In genomic region chr2:15363142-15363541, GRCh38 we compare ENCODE assay signal across 20 cellular contexts.
DNase-seq lines count a peak whose midpoint lies in the region; ATAC-seq, FAIRE-seq and TF ChIP-seq lines count a peak whose summit lies in the region.
"Had no signal": no experiment of that assay in that cellular context is flagged by ENCODE, and none has a peak within 500 bp of the region (broad histone marks: within the 10 kb centered on the region; RNA-seq: fewer than 3 reads in every experiment).

No MANE protein-coding gene starts in this region.

- H3K23ac ChIP-seq in IMR-90 (ENCODE audit: low read depth, low read length), result 0 out of 2 replicates have a peak overlapping the region, but pooled peaks have one; percentile 11

- DNase-seq in AG20443 (ENCODE audit: low spot score) (peak; percentile 16), IMR-90 (peak; percentile 54), choroid plexus epithelial cell (ENCODE audit: low read depth) (peak; percentile 64), HepG2 (ENCODE audit: low spot score) (peak; percentile 17), NOMO-1 treated with DMSO at 0.1 percent for 48 hours (lab: John Stamatoyannopoulos, UW; ENCODE audit: unreplicated experiment) (no peak), NCI-H446 treated with DMSO at 0.1 percent for 48 hours (lab: John Stamatoyannopoulos, UW) (no peak), tibial nerve (ENCODE audit: low spot score in 2 of 2) (no peak)
- no peak for DNase-seq in activated CD4-positive, alpha-beta T cell treated with anti-CD3 and anti-CD28 coated beads for 36 hours
- DNase-seq: activated CD4-positive, alpha-beta memory T cell treated with anti-CD3 and anti-CD28 coated beads for 36 hours; activated T-cell treated with anti-CD3 and anti-CD28 coated beads, Interleukin-2, amount 50 U/mL, for 72 hours; NCI-H1694; NCI-H510A treated with DMSO at 0.1 percent for 48 hours; OCI-M1; pancreas; spleen; stimulated activated naive CD4-positive, alpha-beta T cell had no signal

- no peak overlapping the region for H2AK9ac ChIP-seq in IMR-90 (replicated peaks; ENCODE audit: low read depth, low read length, poor library complexity)

- intact Hi-C loops in IMR-90 (cut with micrococcal nuclease), result no loop called here
- intact Hi-C loops in HepG2 (cut with micrococcal nuclease; ENCODE audit: unreplicated experiment), result no loop called here
- intact Hi-C loops in activated CD4-positive, alpha-beta T cell treated with anti-CD3 and anti-CD28 coated beads for 36 hours (cut with DNase I, micrococcal nuclease), result no loop called here

- no peak overlapping the region for H4K5ac ChIP-seq in IMR-90 (ENCODE audit: low read depth, low read length)

- H2BK5ac ChIP-seq in IMR-90 (ENCODE audit: low read depth, low read length, poor library complexity, severe bottlenecking), result no peak overlapping the region

- no peak overlapping the region for H3K18ac ChIP-seq in IMR-90 (ENCODE audit: low read depth, low read length)

- no peak overlapping the region for H2BK120ac ChIP-seq in IMR-90 (ENCODE audit: low read depth, low read length)

- CTCF ChIA-PET in IMR-90 (lab: Yijun Ruan, JAX) (no interaction called here), HepG2 (lab: Yijun Ruan, JAX; ENCODE audit: low intra/inter-chr PET ratio, low total read pairs) (no interaction called here)
- CTCF ChIA-PET in activated CD4-positive, alpha-beta T cell treated with anti-CD3 and anti-CD28 coated beads for 36 hours (lab: Charles Lee), result interaction anchor here (0.5 kb wide), 1 partner anchor 9 kb away, joined by 3 read pairs; no protein-coding TSS in a partner anchor

- H3K9me3 ChIP-seq in IMR-90 (ENCODE audit: control insufficient read depth, insufficient read depth, low read length) (no peaks in the 10 kb centered on the region), HepG2 (ENCODE audit: low read length) (no peaks in the 10 kb centered on the region), tibial nerve (no peaks in the 10 kb centered on the region)
- H3K9me3 ChIP-seq: pancreas, spleen had no signal

- H2BK20ac ChIP-seq in IMR-90 (ENCODE audit: low read depth, low read length), result no peak overlapping the region

- H3K4me1 Mint-ChIP-seq in activated CD4-positive, alpha-beta T cell treated with anti-CD3 and anti-CD28 coated beads for 36 hours, result peaks cover 3% of the 10 kb centered on the region

- H3K79me2 ChIP-seq in HepG2 (ENCODE audit: insufficient read depth, low read length), result no peaks in the 10 kb centered on the region
- H3K79me2 ChIP-seq: hepatocyte had no signal

- H3K4me1 ChIP-seq in IMR-90 (ENCODE audit: control insufficient read depth, insufficient read depth, low read length) (peaks cover 7% of the 10 kb centered on the region; the same call in 1 of the 2 replicates), HepG2 (ENCODE audit: insufficient read depth, low read length) (peaks cover 16% of the 10 kb centered on the region), tibial nerve (no peaks in the 10 kb centered on the region)
- H3K4me1 ChIP-seq: pancreas, spleen had no signal

- no peak overlapping the region for H3K9ac ChIP-seq in IMR-90 (ENCODE audit: low read depth, low read length)
- no peak overlapping the region for H3K9ac ChIP-seq in HepG2 (ENCODE audit: insufficient read depth, low read depth, low read length)

- no peak overlapping the region for H2AK5ac ChIP-seq in IMR-90 (ENCODE audit: low read depth, low read length)

- H4K8ac ChIP-seq in IMR-90 (ENCODE audit: low read depth in 2 of 2, low read length in 2 of 2), result 0 out of 4 replicates have a peak overlapping the region, but pooled peaks of 1 of the 2 experiments have one; percentile 3

- 0 out of 2 replicates have a peak overlapping the region, but pooled peaks have one; percentile 63 for H3K14ac ChIP-seq in IMR-90 (replicated peaks; ENCODE audit: low read depth, low read length)

- no peak overlapping the region for H3K4me3 Mint-ChIP-seq in activated CD4-positive, alpha-beta T cell treated with anti-CD3 and anti-CD28 coated beads for 36 hours
- H3K4me3 Mint-ChIP-seq: activated CD4-positive, alpha-beta memory T cell treated with anti-CD3 and anti-CD28 coated beads for 36 hours; activated T-cell treated with anti-CD3 and anti-CD28 coated beads, Interleukin-2, amount 50 U/mL, for 72 hours had no signal

- BruUV-seq in IMR-90 (replicated peaks; lab: Mats Ljungman, UMichigan), result no TSS peak
- BruUV-seq in HepG2 (replicated peaks; lab: Mats Ljungman, UMichigan), result no TSS peak

- H3K4ac ChIP-seq in IMR-90 (ENCODE audit: low read depth, low read length), result 0 out of 2 replicates have a peak overlapping the region, but pooled peaks have one; percentile 0

- H3K36me3 ChIP-seq in IMR-90 (ENCODE audit: control insufficient read depth, insufficient read depth, low read length), result peaks cover 7% of the 10 kb centered on the region
- H3K36me3 ChIP-seq in HepG2 (replicated peaks in 1 of 2; ENCODE audit: control insufficient read depth in 1 of 2, insufficient read depth in 2 of 2, low read length in 2 of 2), result peaks cover 2 to 21% of the 10 kb centered on the region in 2 experiments; a peak in 3 of 5 replicates
- H3K36me3 ChIP-seq in tibial nerve, result peaks cover 0 to 53% (median 0%) of the 10 kb centered on the region in 3 donors

- peaks cover 5 to 12% of the 10 kb centered on the region in 2 experiments for H3K79me1 ChIP-seq in IMR-90 (ENCODE audit: low read depth in 1 of 2, low read length in 2 of 2)

- no peak for TF ChIP-seq RAD21 in IMR-90 (IDR thresholded peaks at IDR 0.05; ENCODE audit: low read length)
- no peak for TF ChIP-seq RAD21 in HepG2 (CRISPR knock-in tag; IDR thresholded peaks at IDR 0.05)

- H2AFZ ChIP-seq in IMR-90 (replicated peaks; ENCODE audit: low read length, poor library complexity), result no peak overlapping the region
- H2AFZ ChIP-seq in HepG2 (ENCODE audit: low read length), result no peak overlapping the region
- H2AFZ ChIP-seq: hepatocyte had no signal

- no peak for TF ChIP-seq POLR2A in IMR-90 (IDR thresholded peaks at IDR 0.05; ENCODE audit: low read depth, low read length)
- no peak for TF ChIP-seq POLR2A in HepG2 (IDR thresholded peaks at IDR 0.05; ENCODE audit: insufficient read depth in 1 of 2, low read depth in 2 of 2, low read length in 2 of 2)
- TF ChIP-seq POLR2A in tibial nerve (IDR thresholded peaks at IDR 0.05), result no peak

- no peak overlapping the region for H3K4me2 ChIP-seq in IMR-90 (ENCODE audit: low read depth, low read length)
- H3K4me2 ChIP-seq in HepG2 (ENCODE audit: low read depth, low read length), result no peak overlapping the region
- H3K4me2 ChIP-seq: hepatocyte had no signal

- TF ChIP-seq EP300 in HepG2 (IDR thresholded peaks at IDR 0.05; ENCODE audit: low read depth in 2 of 2, low read length in 2 of 2) (no peak), HepG2 (CRISPR knock-in tag; IDR thresholded peaks at IDR 0.05; ENCODE audit: borderline replicate concordance) (no peak), tibial nerve (IDR thresholded peaks at IDR 0.05) (no peak)

- H4K20me1 ChIP-seq in IMR-90 (ENCODE audit: insufficient read depth, low read length) (no peaks in the 10 kb centered on the region; the same call in 1 of the 2 replicates), HepG2 (ENCODE audit: insufficient read depth, low read length) (no peaks in the 10 kb centered on the region; the same call in 1 of the 2 replicates)

- POLR2A ChIA-PET in IMR-90 (lab: Charles Lee; ENCODE audit: unreplicated experiment), result no interaction called here
- POLR2A ChIA-PET in HepG2 (lab: Yijun Ruan, JAX), result no interaction called here
- POLR2A ChIA-PET in activated CD4-positive, alpha-beta T cell treated with anti-CD3 and anti-CD28 coated beads for 36 hours (lab: Charles Lee), result no interaction called here

- dilution Hi-C loops in IMR-90 (cut with HindIII; ENCODE audit: low sequenced_read_pairs, unreplicated experiment), result no loop called here

- H3K56ac ChIP-seq in IMR-90 (ENCODE audit: extremely low read depth, insufficient read depth, low read length), result no peak overlapping the region

- H3K27me3 Mint-ChIP-seq in activated CD4-positive, alpha-beta T cell treated with anti-CD3 and anti-CD28 coated beads for 36 hours, result no peaks in the 10 kb centered on the region
- H3K27me3 Mint-ChIP-seq: activated CD4-positive, alpha-beta memory T cell treated with anti-CD3 and anti-CD28 coated beads for 36 hours had no signal

- in situ Hi-C loops in IMR-90 (cut with MboI; ENCODE audit: low sequenced_read_pairs), result no loop called here
- in situ Hi-C loops in HepG2 (cut with HindIII; ENCODE audit: extremely low pct_ligation_motif_present, low pct_unique_long_range_greater_than_20kb), result no loop called here

- no peak overlapping the region for H3K27ac ChIP-seq in IMR-90 (ENCODE audit: insufficient read depth, low read length)
- no peak overlapping the region for H3K27ac ChIP-seq in HepG2 (ENCODE audit: extremely low read length, insufficient read depth, low read length)
- no peak overlapping the region for H3K27ac ChIP-seq in tibial nerve
- H3K27ac ChIP-seq: coronary artery, hepatocyte, pancreas, spleen had no signal

- peaks cover 5% of the 10 kb centered on the region; the same call in 1 of the 2 replicates for H3K9me1 ChIP-seq in IMR-90 (ENCODE audit: insufficient read depth, low read length)

- H3K27me3 ChIP-seq in IMR-90 (ENCODE audit: control insufficient read depth, insufficient read depth, low read length) (no peaks in the 10 kb centered on the region), HepG2 (ENCODE audit: control insufficient read depth in 1 of 2, insufficient read depth in 2 of 2, low read length in 2 of 2) (no peaks in the 10 kb centered on the region), tibial nerve (no peaks in the 10 kb centered on the region)
- H3K27me3 ChIP-seq: hepatocyte, pancreas, spleen had no signal

- peak; percentile 6; the same call in 1 of the 2 replicates for ATAC-seq in IMR-90 (ENCODE audit: low read depth)
- no peak for ATAC-seq in HepG2
- no peak for ATAC-seq in activated CD4-positive, alpha-beta T cell treated with anti-CD3 and anti-CD28 coated beads for 36 hours
- ATAC-seq: activated T-cell treated with anti-CD3 and anti-CD28 coated beads, Interleukin-2, amount 50 U/mL, for 72 hours; left lobe of liver; pancreas had no signal

- TF ChIP-seq CTCF in IMR-90 (conservative IDR thresholded peaks at IDR 0.05; ENCODE audit: low read depth, low read length) (no peak), choroid plexus epithelial cell (conservative IDR thresholded peaks at IDR 0.05; ENCODE audit: low read depth, low read length) (no peak), HepG2 (CRISPR knock-in tag; IDR thresholded peaks at IDR 0.05) (no peak), tibial nerve (IDR thresholded peaks at IDR 0.05) (no peak)

- H4K91ac ChIP-seq in IMR-90 (ENCODE audit: insufficient read depth, low read depth, low read length), result no peak overlapping the region

- no peaks in the 10 kb centered on the region for H3K9me3 Mint-ChIP-seq in activated CD4-positive, alpha-beta T cell treated with anti-CD3 and anti-CD28 coated beads for 36 hours (ENCODE audit: low read depth)
- H3K9me3 Mint-ChIP-seq: activated CD4-positive, alpha-beta memory T cell treated with anti-CD3 and anti-CD28 coated beads for 36 hours; activated T-cell treated with anti-CD3 and anti-CD28 coated beads, Interleukin-2, amount 50 U/mL, for 72 hours had no signal

- FAIRE-seq in HepG2 (lab: Jason Lieb, UNC), result no peak
- FAIRE-seq: pancreas, TTC549 had no signal

- H3K27ac Mint-ChIP-seq in activated CD4-positive, alpha-beta T cell treated with anti-CD3 and anti-CD28 coated beads for 36 hours, result no peak overlapping the region
- H3K27ac Mint-ChIP-seq: activated CD4-positive, alpha-beta memory T cell treated with anti-CD3 and anti-CD28 coated beads for 36 hours; activated T-cell treated with anti-CD3 and anti-CD28 coated beads, Interleukin-2, amount 50 U/mL, for 72 hours had no signal

- no peak overlapping the region for H3K4me3 ChIP-seq in IMR-90 (ENCODE audit: insufficient read depth, low read depth, low read length)
- H3K4me3 ChIP-seq in choroid plexus epithelial cell (ENCODE audit: low read depth, low read length), result no peak overlapping the region
- no peak overlapping the region for H3K4me3 ChIP-seq in HepG2 (replicated peaks in 1 of 3; ENCODE audit: insufficient read depth in 1 of 3, low read depth in 2 of 3, low read length in 3 of 3)
- no peak overlapping the region for H3K4me3 ChIP-seq in tibial nerve
- H3K4me3 ChIP-seq: coronary artery, hepatocyte, pancreas, spleen had no signal

- peaks cover 17% of the 10 kb centered on the region for H3K36me3 Mint-ChIP-seq in activated CD4-positive, alpha-beta T cell treated with anti-CD3 and anti-CD28 coated beads for 36 hours (ENCODE audit: low read depth)

- H2BK15ac ChIP-seq in IMR-90 (ENCODE audit: low read depth, low read length), result no peak overlapping the region

Comparison
In these comparisons a context has a peak if more than half of its experiments do, and no peak if none do; other contexts are left out.
1. DNase-seq: peak in AG20443 (single experiment), IMR-90 (single experiment), choroid plexus epithelial cell (single experiment) and HepG2 (single experiment); none in NOMO-1 treated with DMSO at 0.1 percent for 48 hours (single experiment), NCI-H446 treated with DMSO at 0.1 percent for 48 hours (single experiment), tibial nerve (0 of 2) and activated CD4-positive, alpha-beta T cell treated with anti-CD3 and anti-CD28 coated beads for 36 hours (single experiment).